1 cellular context compared by ENCODE assay signal in the genomic region with DNA sequence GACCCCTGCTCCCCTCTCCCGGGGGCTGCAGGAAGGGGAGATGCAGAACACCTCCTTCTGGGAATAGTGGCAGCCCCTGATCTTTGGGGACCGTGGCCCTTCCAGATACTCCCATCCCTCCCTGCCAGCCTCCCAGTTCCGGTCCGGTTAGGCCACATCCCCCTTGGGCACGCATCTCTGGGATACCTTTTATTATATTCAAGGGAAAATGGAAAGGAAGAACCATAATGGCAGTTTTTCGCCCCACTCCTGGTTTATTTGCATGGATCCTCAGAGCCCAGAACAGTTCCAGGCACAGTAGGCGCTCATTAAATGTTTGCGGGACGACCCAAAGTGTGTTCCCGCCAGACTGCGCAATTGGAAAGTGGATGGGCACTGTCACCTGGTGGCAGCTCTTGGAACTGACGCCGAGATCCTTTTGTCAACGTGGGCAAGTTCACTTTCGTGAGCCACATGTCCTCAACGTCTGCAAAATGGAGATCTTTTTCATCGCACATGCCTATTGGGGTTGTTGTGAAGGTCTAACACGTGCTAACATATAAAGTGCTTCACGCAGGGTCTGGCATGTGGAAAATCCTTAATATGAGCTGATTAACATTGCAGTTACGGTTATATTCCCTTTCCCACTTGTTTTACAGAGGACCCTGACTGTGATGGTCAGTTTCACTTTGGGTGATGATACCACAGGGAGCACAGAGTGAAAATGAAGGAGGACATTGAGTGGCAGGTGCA.
TF ChIP-seq lines count a peak whose summit lies in the region.

No MANE protein-coding gene starts in this region.

TF ChIP-seq in SK-N-SH, 30 proteins besides CTCF, POLR2A, EP300 and RAD21 (continued from another document):
- TF ChIP-seq, protein P1, sequence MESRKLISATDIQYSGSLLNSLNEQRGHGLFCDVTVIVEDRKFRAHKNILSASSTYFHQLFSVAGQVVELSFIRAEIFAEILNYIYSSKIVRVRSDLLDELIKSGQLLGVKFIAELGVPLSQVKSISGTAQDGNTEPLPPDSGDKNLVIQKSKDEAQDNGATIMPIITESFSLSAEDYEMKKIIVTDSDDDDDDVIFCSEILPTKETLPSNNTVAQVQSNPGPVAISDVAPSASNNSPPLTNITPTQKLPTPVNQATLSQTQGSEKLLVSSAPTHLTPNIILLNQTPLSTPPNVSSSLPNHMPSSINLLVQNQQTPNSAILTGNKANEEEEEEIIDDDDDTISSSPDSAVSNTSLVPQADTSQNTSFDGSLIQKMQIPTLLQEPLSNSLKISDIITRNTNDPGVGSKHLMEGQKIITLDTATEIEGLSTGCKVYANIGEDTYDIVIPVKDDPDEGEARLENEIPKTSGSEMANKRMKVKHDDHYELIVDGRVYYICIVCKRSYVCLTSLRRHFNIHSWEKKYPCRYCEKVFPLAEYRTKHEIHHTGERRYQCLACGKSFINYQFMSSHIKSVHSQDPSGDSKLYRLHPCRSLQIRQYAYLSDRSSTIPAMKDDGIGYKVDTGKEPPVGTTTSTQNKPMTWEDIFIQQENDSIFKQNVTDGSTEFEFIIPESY (IDR thresholded peaks at IDR 0.05; ENCODE audit: borderline replicate concordance, low read depth): no peak
- peak; percentile 87 for TF ChIP-seq MXI1 (IDR thresholded peaks at IDR 0.05; ENCODE audit: low read depth, low read length)
- TF ChIP-seq FOXM1 (IDR thresholded peaks at IDR 0.05; ENCODE audit: low read depth): no peak
- no peak for TF ChIP-seq TAF1 (IDR thresholded peaks at IDR 0.05; ENCODE audit: borderline replicate concordance, low read depth, low read length)
- no peak for TF ChIP-seq EZH2phosphoT487 (IDR thresholded peaks at IDR 0.05; ENCODE audit: borderline replicate concordance, low read depth)
- TF ChIP-seq, protein P2, sequence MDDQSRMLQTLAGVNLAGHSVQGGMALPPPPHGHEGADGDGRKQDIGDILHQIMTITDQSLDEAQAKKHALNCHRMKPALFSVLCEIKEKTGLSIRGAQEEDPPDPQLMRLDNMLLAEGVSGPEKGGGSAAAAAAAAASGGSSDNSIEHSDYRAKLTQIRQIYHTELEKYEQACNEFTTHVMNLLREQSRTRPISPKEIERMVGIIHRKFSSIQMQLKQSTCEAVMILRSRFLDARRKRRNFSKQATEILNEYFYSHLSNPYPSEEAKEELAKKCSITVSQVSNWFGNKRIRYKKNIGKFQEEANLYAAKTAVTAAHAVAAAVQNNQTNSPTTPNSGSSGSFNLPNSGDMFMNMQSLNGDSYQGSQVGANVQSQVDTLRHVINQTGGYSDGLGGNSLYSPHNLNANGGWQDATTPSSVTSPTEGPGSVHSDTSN (IDR thresholded peaks at IDR 0.05): no peak
- TF ChIP-seq, protein P3, sequence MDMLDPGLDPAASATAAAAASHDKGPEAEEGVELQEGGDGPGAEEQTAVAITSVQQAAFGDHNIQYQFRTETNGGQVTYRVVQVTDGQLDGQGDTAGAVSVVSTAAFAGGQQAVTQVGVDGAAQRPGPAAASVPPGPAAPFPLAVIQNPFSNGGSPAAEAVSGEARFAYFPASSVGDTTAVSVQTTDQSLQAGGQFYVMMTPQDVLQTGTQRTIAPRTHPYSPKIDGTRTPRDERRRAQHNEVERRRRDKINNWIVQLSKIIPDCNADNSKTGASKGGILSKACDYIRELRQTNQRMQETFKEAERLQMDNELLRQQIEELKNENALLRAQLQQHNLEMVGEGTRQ (IDR thresholded peaks at IDR 0.05; ENCODE audit: borderline replicate concordance, low read depth, low read length): no peak
